1 cellular context compared by ENCODE assay signal in genomic region chr7:23467281-23467680, GRCh38.
TF ChIP-seq lines count a peak whose summit lies in the region.

No MANE protein-coding gene starts in this region.

TF ChIP-seq in HCT116, 20 proteins besides CTCF, POLR2A, EP300 and RAD21 (continued from another document):
- TF ChIP-seq ZBTB33 (IDR thresholded peaks at IDR 0.05; ENCODE audit: extremely low read depth, insufficient replicate concordance, low read length), result no peak
- TF ChIP-seq EGR1 (IDR thresholded peaks at IDR 0.05; ENCODE audit: low read depth), result no peak
- no peak for TF ChIP-seq ATF3 (IDR thresholded peaks at IDR 0.05)
- TF ChIP-seq POLR2AphosphoS5 (IDR thresholded peaks at IDR 0.05; ENCODE audit: low read depth, low read length), result no peak
- TF ChIP-seq TCF7L2 (IDR thresholded peaks at IDR 0.05; ENCODE audit: borderline replicate concordance, extremely low read depth, insufficient read depth, insufficient read length), result no peak
